In genomic region chr1:212466913-212467650, GRCh38 we compare ENCODE assay signal across 1 cellular context.
TF ChIP-seq lines count a peak whose summit lies in the region.

No MANE protein-coding gene starts in this region.

TF ChIP-seq in Ishikawa, 13 proteins besides CTCF, POLR2A, EP300 and RAD21 (continued from another document):
- no peak for TF ChIP-seq REST (IDR thresholded peaks at IDR 0.05; ENCODE audit: low read depth)
- TF ChIP-seq MAX (IDR thresholded peaks at IDR 0.05), result no peak
- TF ChIP-seq FOXM1 (IDR thresholded peaks at IDR 0.05; ENCODE audit: borderline replicate concordance, low read depth), result no peak
- no peak for TF ChIP-seq TCF12 (IDR thresholded peaks at IDR 0.05; ENCODE audit: low read depth)
- no peak for TF ChIP-seq ZBTB7A (IDR thresholded peaks at IDR 0.05; ENCODE audit: low read depth)
- peak; percentile 19; the same call in 1 of the 2 replicates for TF ChIP-seq NFIC (IDR thresholded peaks at IDR 0.05)
- no peak for TF ChIP-seq CEBPB (IDR thresholded peaks at IDR 0.05)
